In the genomic region with DNA sequence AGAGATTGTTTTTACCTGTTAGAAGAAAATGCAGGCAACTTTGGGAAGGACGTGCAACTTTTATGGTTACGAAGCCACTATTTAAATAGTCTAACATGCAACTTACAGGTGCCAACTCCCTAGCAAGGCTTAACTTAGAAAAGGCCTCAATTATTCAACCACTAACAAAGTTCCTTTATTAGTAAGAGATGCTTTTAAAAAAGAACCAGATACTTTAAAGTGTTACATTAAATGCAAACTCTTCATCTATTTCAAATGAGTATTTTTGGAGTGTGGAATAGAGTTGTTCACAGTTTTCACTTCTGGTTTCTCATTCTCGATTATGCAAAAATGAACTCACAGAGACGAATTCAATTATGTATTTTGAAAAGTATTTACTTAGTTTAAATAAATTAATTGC, we compare ENCODE assay signal across 12 cellular contexts. TPM values are rescaled to one million over a fixed set of nuclear protein-coding genes. Genes with fewer than 3 reads are reported as not detected.
DNase-seq lines count a peak whose midpoint lies in the region; ATAC-seq, FAIRE-seq and TF ChIP-seq lines count a peak whose summit lies in the region.
"Had no signal": no experiment of that assay in that cellular context is flagged by ENCODE, and none has a peak within 500 bp of the region (broad histone marks: within the 10 kb centered on the region; RNA-seq: fewer than 3 reads in every experiment).

No MANE protein-coding gene starts in this region.

- DNase-seq in GM19239 (ENCODE audit: insufficient read length, low spot score) (no peak), natural killer cell (no peak), H7 (no peak), HK-2 (ENCODE audit: unreplicated experiment) (no peak), hepatocyte (ENCODE audit: low spot score) (no peak)
- DNase-seq: NCI-H1694 treated with DMSO at 0.1 percent for 48 hours, posterior cingulate gyrus, upper lobe of right lung had no signal

- H3K27me3 ChIP-seq in H7 (ENCODE audit: control insufficient read depth, insufficient read depth, low read length), result no peaks in the 10 kb centered on the region
- no peaks in the 10 kb centered on the region for H3K27me3 ChIP-seq in hepatocyte
- H3K27me3 ChIP-seq: upper lobe of right lung had no signal

- peaks cover 46% of the 10 kb centered on the region for H3K4me1 Mint-ChIP-seq in stimulated activated memory B cell treated with anti-CD40 and anti-IgM and Interleukin-4, amounts not matched to agents 10 μg/mL and 1 μg/mL and 100 μg/mL, for 72 hours
- H3K4me1 Mint-ChIP-seq in natural killer cell, result no peaks in the 10 kb centered on the region

- peaks cover 10% of the 10 kb centered on the region for H3K9me3 Mint-ChIP-seq in stimulated activated memory B cell treated with anti-CD40 and anti-IgM and Interleukin-4, amounts not matched to agents 10 μg/mL and 1 μg/mL and 100 μg/mL, for 72 hours
- H3K9me3 Mint-ChIP-seq in natural killer cell, result no peaks in the 10 kb centered on the region

- H3K79me2 ChIP-seq in hepatocyte, result no peaks in the 10 kb centered on the region

- WGBS in hepatocyte (ENCODE audit: low lambda C conversion rate, missing lambda C conversion rate), result 91% methylated on average over 4 of the region's 4 CpGs

- H3K4me2 ChIP-seq in hepatocyte, result no peak overlapping the region

- intact Hi-C loops in natural killer cell (cut with micrococcal nuclease), result no loop called here

- no peaks in the 10 kb centered on the region for H4K20me1 ChIP-seq in hepatocyte (ENCODE audit: insufficient read depth, poor library complexity, severe bottlenecking)

- no peaks in the 10 kb centered on the region for H3K9me3 ChIP-seq in hepatocyte (ENCODE audit: low read depth)
- H3K9me3 ChIP-seq: upper lobe of right lung had no signal

- no peaks in the 10 kb centered on the region for H3K27me3 Mint-ChIP-seq in stimulated activated memory B cell treated with anti-CD40 and anti-IgM and Interleukin-4, amounts not matched to agents 10 μg/mL and 1 μg/mL and 100 μg/mL, for 72 hours
- H3K27me3 Mint-ChIP-seq in natural killer cell (ENCODE audit: low read depth in 2 of 2), result no peaks in the 10 kb centered on the region

- no peaks in the 10 kb centered on the region for H3K9me2 ChIP-seq in hepatocyte (replicated peaks; ENCODE audit: insufficient read depth)

- peaks cover 52% of the 10 kb centered on the region for H3K36me3 Mint-ChIP-seq in stimulated activated memory B cell treated with anti-CD40 and anti-IgM and Interleukin-4, amounts not matched to agents 10 μg/mL and 1 μg/mL and 100 μg/mL, for 72 hours
- peaks cover 20% of the 10 kb centered on the region for H3K36me3 Mint-ChIP-seq in natural killer cell

- peak overlapping the region; percentile 68 for H3K27ac Mint-ChIP-seq in stimulated activated memory B cell treated with anti-CD40 and anti-IgM and Interleukin-4, amounts not matched to agents 10 μg/mL and 1 μg/mL and 100 μg/mL, for 72 hours
- H3K27ac Mint-ChIP-seq in natural killer cell, result no peak overlapping the region

- no peak overlapping the region for H3K4me3 ChIP-seq in H7 (ENCODE audit: insufficient read depth, low read depth, low read length)
- H3K4me3 ChIP-seq in hepatocyte, result no peak overlapping the region
- H3K4me3 ChIP-seq: upper lobe of right lung had no signal

- peak; percentile 69 for ATAC-seq in HG02588 (IDR thresholded peaks at IDR 0.05; ENCODE audit: unreplicated experiment)
- ATAC-seq in HG03378 (IDR thresholded peaks at IDR 0.05; ENCODE audit: unreplicated experiment), result peak; percentile 76
- peak; percentile 78 for ATAC-seq in stimulated activated memory B cell treated with anti-CD40 and anti-IgM and Interleukin-4, amounts not matched to agents 10 μg/mL and 1 μg/mL and 100 μg/mL, for 72 hours
- ATAC-seq in natural killer cell, result no peak
- ATAC-seq: Panc1, upper lobe of right lung had no signal

- no peak overlapping the region for H3K27ac ChIP-seq in hepatocyte
- H3K27ac ChIP-seq: upper lobe of right lung had no signal

- H3K36me3 ChIP-seq in H7 (replicated peaks; ENCODE audit: control insufficient read depth, insufficient read depth, low read length) (peaks cover 12% of the 10 kb centered on the region), hepatocyte (replicated peaks; ENCODE audit: insufficient read depth, low read depth) (peaks cover 10% of the 10 kb centered on the region)

- no peak overlapping the region for H3K4me3 Mint-ChIP-seq in stimulated activated memory B cell treated with anti-CD40 and anti-IgM and Interleukin-4, amounts not matched to agents 10 μg/mL and 1 μg/mL and 100 μg/mL, for 72 hours
- H3K4me3 Mint-ChIP-seq in natural killer cell, result no peak overlapping the region

- no peaks in the 10 kb centered on the region for H3K4me1 ChIP-seq in hepatocyte (ENCODE audit: insufficient read depth)

- TF ChIP-seq CTCF in natural killer cell (IDR thresholded peaks at IDR 0.05) (no peak), hepatocyte (IDR thresholded peaks at IDR 0.05; ENCODE audit: poor library complexity) (no peak)

- no peak overlapping the region for H2AFZ ChIP-seq in hepatocyte

- FAIRE-seq in GM19239 (lab: Jason Lieb, UNC), result peak; percentile 92

RNA-seq across cellular contexts. Expression of a gene that starts 51.7 kb away (rescaled TPM):
- total RNA-seq in natural killer cell, result 100 to 1,000 TPM in 1 of 3 donors, 10 to 100 TPM in 2; 42.3 to 141 (median 65.0) TPM
- 37.3 and 50.6 TPM in 2 replicates for total RNA-seq in H7 (2014; rRNA removed; shearing (Covaris generic))
- 60.0 and 62.9 TPM in 2 replicates for total RNA-seq in hepatocyte
- 30.5 and 32.6 TPM in 2 replicates for polyA plus RNA-seq in hepatocyte

Comparison
In these comparisons a context has a peak if more than half of its experiments do, and no peak if none do; other contexts are left out.
1. ATAC-seq: peak in HG02588 (single experiment), HG03378 (single experiment) and stimulated activated memory B cell treated with anti-CD40 and anti-IgM and Interleukin-4, amounts not matched to agents 10 μg/mL and 1 μg/mL and 100 μg/mL, for 72 hours (single experiment); none in natural killer cell (0 of 3).